ENCODE assay signal across 18 cellular contexts in the genomic region with DNA sequence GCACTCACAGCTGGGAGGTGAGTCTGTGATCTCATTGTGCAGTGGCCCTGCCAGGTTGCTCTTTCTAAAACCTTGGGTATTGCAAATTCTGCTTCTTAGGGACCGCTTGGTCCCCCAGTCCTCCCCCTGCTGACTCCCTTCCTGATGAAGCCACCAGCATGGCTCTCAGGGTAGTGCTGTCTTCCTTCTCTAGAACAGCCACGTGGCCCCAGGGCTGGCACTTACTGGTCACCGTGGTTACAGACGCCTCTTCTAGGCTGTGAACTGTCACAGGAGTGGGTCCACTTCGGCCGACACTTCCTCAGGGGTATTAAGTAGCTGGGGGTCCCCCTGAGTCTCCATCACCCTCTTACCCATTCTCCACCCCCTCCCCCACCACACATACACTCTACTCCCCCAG. TPM values are rescaled to one million over a fixed set of nuclear protein-coding genes. Genes with fewer than 3 reads are reported as not detected.
A peak's percentile ranks its signal among the peaks of the same experiment; 100 is the strongest.
DNase-seq lines count a peak whose midpoint lies in the region; TF ChIP-seq lines count a peak whose summit lies in the region.
"Had no signal": no experiment of that assay in that cellular context is flagged by ENCODE, and none has a peak within 500 bp of the region (broad histone marks: within the 10 kb centered on the region; RNA-seq: fewer than 3 reads in every experiment).

No MANE protein-coding gene starts in this region.

- no peak overlapping the region for H3K4ac ChIP-seq in neuronal stem cell (ENCODE audit: low read length)

- no peak overlapping the region for H3K4me2 ChIP-seq in neuronal stem cell (ENCODE audit: insufficient read depth, low read length, poor library complexity, severe bottlenecking)
- H3K4me2 ChIP-seq: KMS-11 had no signal

- H3K23ac ChIP-seq in neuronal stem cell (ENCODE audit: low read depth, low read length, poor library complexity), result no peak overlapping the region

- no peak overlapping the region for H2BK5ac ChIP-seq in neuronal stem cell (ENCODE audit: low read length)

- intact Hi-C loops in esophagus muscularis mucosa (cut with DNase I) (no loop called here), spleen (cut with DNase I; ENCODE audit: low total_unique reads) (no loop called here)

- H3K4me3 ChIP-seq in BE2C (ENCODE audit: low read depth, low read length) (no peak overlapping the region), esophagus muscularis mucosa (no peak overlapping the region), neuronal stem cell (ENCODE audit: low read length in 2 of 2) (no peak overlapping the region), spleen (no peak overlapping the region)

- TF ChIP-seq POLR2A in esophagus muscularis mucosa (IDR thresholded peaks at IDR 0.05; ENCODE audit: low read depth) (no peak), spleen (IDR thresholded peaks at IDR 0.05) (no peak)

- no peak overlapping the region for H2BK15ac ChIP-seq in neuronal stem cell (ENCODE audit: low read length)

- no peak overlapping the region for H3K18ac ChIP-seq in neuronal stem cell (ENCODE audit: low read length)

- no peak overlapping the region for H2BK120ac ChIP-seq in neuronal stem cell (ENCODE audit: low read depth, low read length)

- H3K27me3 ChIP-seq in BE2C (peaks cover 55% of the 10 kb centered on the region), esophagus muscularis mucosa (no peaks in the 10 kb centered on the region), neuronal stem cell (ENCODE audit: control insufficient read depth in 3 of 3, insufficient read depth in 3 of 3, low read depth in 1 of 3, low read length in 3 of 3) (peaks cover 11 to 46% (median 14%) of the 10 kb centered on the region in 3 experiments), spleen (replicated peaks in 1 of 7) (peaks cover 0 to 97% (median 45%) of the 10 kb centered on the region in 7 donors)

- H3K4me1 ChIP-seq in BE2C, result no peaks in the 10 kb centered on the region
- H3K4me1 ChIP-seq in esophagus muscularis mucosa, result peaks cover 8 to 25% (median 19%) of the 10 kb centered on the region in 4 donors
- peaks cover 7 to 27% of the 10 kb centered on the region in 2 donors for H3K4me1 ChIP-seq in neuronal stem cell (ENCODE audit: control insufficient read depth in 2 of 2, insufficient read depth in 1 of 2, low read depth in 1 of 2, low read length in 2 of 2)
- H3K4me1 ChIP-seq in spleen, result peaks cover 5 to 35% (median 28%) of the 10 kb centered on the region in 6 donors

- no peak overlapping the region for H4K8ac ChIP-seq in neuronal stem cell (ENCODE audit: low read depth, low read length)

- no peak overlapping the region for H4K91ac ChIP-seq in neuronal stem cell (ENCODE audit: low read depth, low read length, poor library complexity)

- H3K27ac ChIP-seq in esophagus muscularis mucosa (replicated peaks in 1 of 4) (no peak overlapping the region), neuronal stem cell (replicated peaks; ENCODE audit: low read length) (no peak overlapping the region), spleen (no peak overlapping the region)
- H3K27ac ChIP-seq: KMS-11 had no signal

- peak overlapping the region; percentile 61 for H2AK5ac ChIP-seq in neuronal stem cell (ENCODE audit: low read depth, low read length)

- no peak for TF ChIP-seq CTCF in BE2C (IDR thresholded peaks at IDR 0.05; ENCODE audit: low read depth, low read length)
- no peak for TF ChIP-seq CTCF in esophagus muscularis mucosa (IDR thresholded peaks at IDR 0.05)
- no peak for TF ChIP-seq CTCF in spleen (IDR thresholded peaks at IDR 0.05 in 8 of 11, conservative IDR thresholded peaks at IDR 0.05 in 3 of 11)

- H3K9ac ChIP-seq in neuronal stem cell (ENCODE audit: low read depth, low read length, poor library complexity), result no peak overlapping the region
- H3K9ac ChIP-seq: KMS-11 had no signal

- no peak overlapping the region for H3K14ac ChIP-seq in neuronal stem cell (ENCODE audit: low read length)

- TF ChIP-seq EP300 in esophagus muscularis mucosa (IDR thresholded peaks at IDR 0.05), result no peak

- WGBS in esophagus muscularis mucosa, result 86% methylated on average over 6 of the region's 6 CpGs
- no CpG with 5 or more reads among the region's 6 CpGs for WGBS in neuronal stem cell (ENCODE audit: extremely low coverage in 2 of 2, insufficient read length in 2 of 2, insufficient replicate concordance in 1 of 2), 2 donors
- 65 to 72% (median 70%) methylated on average over 6 of the region's 6 CpGs for WGBS in spleen, 5 donors

- no peak overlapping the region for H2BK12ac ChIP-seq in neuronal stem cell (ENCODE audit: low read length)

- DNase-seq in BE2C (peak; percentile 17), NCI-H69 (lab: John Stamatoyannopoulos, UW) (peak; percentile 5), esophagus muscularis mucosa (ENCODE audit: extremely low spot score) (peak; percentile 84), neuronal stem cell (ENCODE audit: low spot score) (no peak), iPS-NIHi11 (ENCODE audit: low spot score) (no peak), HuH-7 (ENCODE audit: low spot score) (no peak), spleen (no peak)
- DNase-seq: DMS79 treated with DMSO at 0.1 percent for 48 hours, H7, HFFc6, NCI-H146, NCI-H2029 treated with DMSO at 0.1 percent for 48 hours, PC-3, RPMI8226 had no signal

- no peak overlapping the region for H2AFZ ChIP-seq in neuronal stem cell (ENCODE audit: low read length)

- no peaks in the 10 kb centered on the region for H3K36me3 ChIP-seq in BE2C
- H3K36me3 ChIP-seq in esophagus muscularis mucosa, result no peaks in the 10 kb centered on the region
- H3K36me3 ChIP-seq in neuronal stem cell (replicated peaks in 1 of 2; ENCODE audit: control insufficient read depth in 2 of 2, insufficient read depth in 2 of 2, low read length in 2 of 2), result no peaks in the 10 kb centered on the region
- no peaks in the 10 kb centered on the region for H3K36me3 ChIP-seq in spleen

- H3K9me3 ChIP-seq in BE2C, result no peaks in the 10 kb centered on the region
- H3K9me3 ChIP-seq in esophagus muscularis mucosa, result no peaks in the 10 kb centered on the region
- no peaks in the 10 kb centered on the region for H3K9me3 ChIP-seq in neuronal stem cell (replicated peaks in 1 of 2; ENCODE audit: control insufficient read depth in 2 of 2, insufficient read depth in 1 of 2, low read depth in 1 of 2, low read length in 2 of 2)
- no peaks in the 10 kb centered on the region for H3K9me3 ChIP-seq in spleen

- no peaks in the 10 kb centered on the region for H3K79me1 ChIP-seq in neuronal stem cell (ENCODE audit: low read depth, low read length)

RNA-seq across cellular contexts. Expression of gene HTRA1, which starts 2.7 kb away (rescaled TPM):
- polyA plus RNA-seq in BE2C (2012; ENCODE audit: insufficient read depth, insufficient read length, low read depth), result not detected
- total RNA-seq in esophagus muscularis mucosa (100 to 1,000 TPM; 101 to 146 (median 109) TPM), spleen (10 to 100 TPM; 26.4 to 63.7 (median 42.7) TPM)
- 9.0 TPM for polyA plus RNA-seq in neuronal stem cell (2013, experiment 1 of 2)
- 8.8 TPM for polyA plus RNA-seq in neuronal stem cell (2013, experiment 2 of 2)
- 10 to 100 TPM; 18.3 to 32.0 (median 31.4) TPM for polyA plus RNA-seq in spleen

RNA-seq across cellular contexts. Expression of gene ARMS2, which starts 4.2 kb away (rescaled TPM):
- not detected for polyA plus RNA-seq in BE2C (2012; ENCODE audit: insufficient read depth, insufficient read length, low read depth)
- total RNA-seq in esophagus muscularis mucosa (1 to 10 TPM in 1 of 4 donors, not detected in 3; 1.2 TPM), spleen (not detected)
- not detected for polyA plus RNA-seq in neuronal stem cell (2013, experiment 1 of 2)
- not detected for polyA plus RNA-seq in neuronal stem cell (2013, experiment 2 of 2)
- not detected for polyA plus RNA-seq in spleen
- total RNA-seq: A673, H7, HFFc6, M059J, NCI-H460, PC-3 had no signal

Comparison
In these comparisons a context has a peak if more than half of its experiments do, and no peak if none do; other contexts are left out.
1. DNase-seq: peak in BE2C (single experiment), NCI-H69 (single experiment) and esophagus muscularis mucosa (single experiment); none in neuronal stem cell (single experiment), iPS-NIHi11 (single experiment), HuH-7 (single experiment) and spleen (single experiment).